In genomic region chr1:185487943-185488342, GRCh38 we compare ENCODE assay signal across 16 cellular contexts.
"Had no signal": no experiment of that assay in that cellular context is flagged by ENCODE, and none has a peak within 500 bp of the region (broad histone marks: within the 10 kb centered on the region; RNA-seq: fewer than 3 reads in every experiment).

No MANE protein-coding gene starts in this region.

- H3K27ac Mint-ChIP-seq: activated CD4-positive, alpha-beta memory T cell treated with anti-CD3 and anti-CD28 coated beads, Interleukin-2, amount 10 ng/mL, durations not matched to agents 7 days and 5 days; activated CD8-positive, alpha-beta memory T cell treated with anti-CD3 and anti-CD28 coated beads, Interleukin-2, amount 10 ng/mL, durations not matched to agents 7 days and 5 days had no signal

- H3K36me3 ChIP-seq: left lung, transverse colon, uterus had no signal

- H3K9me3 ChIP-seq: left lung, transverse colon, uterus had no signal

- H3K27ac ChIP-seq: left lung, uterus had no signal

- H3K4me3 Mint-ChIP-seq: activated CD4-positive, alpha-beta memory T cell treated with anti-CD3 and anti-CD28 coated beads, Interleukin-2, amount 10 ng/mL, durations not matched to agents 7 days and 5 days; activated CD8-positive, alpha-beta memory T cell treated with anti-CD3 and anti-CD28 coated beads, Interleukin-2, amount 10 ng/mL, durations not matched to agents 7 days and 5 days; naive thymus-derived CD4-positive, alpha-beta T cell had no signal

- H3K36me3 Mint-ChIP-seq: activated CD8-positive, alpha-beta memory T cell treated with anti-CD3 and anti-CD28 coated beads, Interleukin-2, amount 10 ng/mL, durations not matched to agents 7 days and 5 days; naive thymus-derived CD4-positive, alpha-beta T cell had no signal

- H3K4me3 ChIP-seq: left lung, transverse colon, uterus had no signal

- DNase-seq: activated CD4-positive, alpha-beta memory T cell treated with anti-CD3 and anti-CD28 coated beads, Interleukin-2, amount 10 ng/mL, durations not matched to agents 7 days and 5 days; activated CD4-positive, alpha-beta T cell treated with anti-CD3 and anti-CD28 coated beads for 48 hours; activated CD4-positive, CD25-positive, alpha-beta regulatory T cell; activated CD8-positive, alpha-beta memory T cell treated with anti-CD3 and anti-CD28 coated beads, Interleukin-2, amount 10 ng/mL, durations not matched to agents 7 days and 5 days; activated naive CD4-positive, alpha-beta T cell treated with Interleukin-2 at 50 U/mL for 16 hours; anterior cingulate cortex; cerebellar nuclear complex; hypothalamus; islet precursor cell; left lung; naive thymus-derived CD4-positive, alpha-beta T cell; stimulated activated naive CD8-positive, alpha-beta T cell treated with anti-CD3 and anti-CD28 coated beads, Interleukin-15, Interleukin-2, amounts not matched to agents 100 U/mL and 50 U/mL, for 24 hours; T-helper 1 cell; T-helper 9 cell; transverse colon; uterus had no signal

- H3K27me3 ChIP-seq: left lung, transverse colon, uterus had no signal

- H3K9me3 Mint-ChIP-seq: activated CD4-positive, alpha-beta memory T cell treated with anti-CD3 and anti-CD28 coated beads, Interleukin-2, amount 10 ng/mL, durations not matched to agents 7 days and 5 days; naive thymus-derived CD4-positive, alpha-beta T cell had no signal

- H3K4me1 ChIP-seq: uterus had no signal

- H3K4me1 Mint-ChIP-seq: activated CD8-positive, alpha-beta memory T cell treated with anti-CD3 and anti-CD28 coated beads, Interleukin-2, amount 10 ng/mL, durations not matched to agents 7 days and 5 days had no signal

- ATAC-seq: activated CD8-positive, alpha-beta memory T cell treated with anti-CD3 and anti-CD28 coated beads, Interleukin-2, amount 10 ng/mL, durations not matched to agents 7 days and 5 days; left lung; naive thymus-derived CD4-positive, alpha-beta T cell; stimulated activated naive CD8-positive, alpha-beta T cell treated with anti-CD3 and anti-CD28 coated beads, Interleukin-15, Interleukin-2, amounts not matched to agents 100 U/mL and 50 U/mL, for 24 hours had no signal

- H3K27me3 Mint-ChIP-seq: activated CD4-positive, alpha-beta memory T cell treated with anti-CD3 and anti-CD28 coated beads, Interleukin-2, amount 10 ng/mL, durations not matched to agents 7 days and 5 days; activated CD8-positive, alpha-beta memory T cell treated with anti-CD3 and anti-CD28 coated beads, Interleukin-2, amount 10 ng/mL, durations not matched to agents 7 days and 5 days; naive thymus-derived CD4-positive, alpha-beta T cell had no signal
